In genomic region chr10:23610626-23611307, GRCh38 we compare ENCODE assay signal across 2 cellular contexts.
TF ChIP-seq lines count a peak whose summit lies in the region.

No MANE protein-coding gene starts in this region.

TF ChIP-seq in GM23338, 12 proteins besides CTCF, POLR2A, EP300 and RAD21 (continued from another document):
- TF ChIP-seq EZH2 (IDR thresholded peaks at IDR 0.05; ENCODE audit: low read depth, unreplicated experiment) (no peak), CREB1 (CRISPR knock-in tag; IDR thresholded peaks at IDR 0.05; ENCODE audit: low read depth) (no peak), ETS1 (IDR thresholded peaks at IDR 0.05) (no peak), REST (IDR thresholded peaks at IDR 0.05; ENCODE audit: unreplicated experiment) (no peak), JUNB (IDR thresholded peaks at IDR 0.05; ENCODE audit: unreplicated experiment) (no peak), STAT1 (IDR thresholded peaks at IDR 0.05; ENCODE audit: unreplicated experiment) (no peak), NANOG (IDR thresholded peaks at IDR 0.05; ENCODE audit: borderline replicate concordance) (no peak), EZH2phosphoT487 (IDR thresholded peaks at IDR 0.05; ENCODE audit: unreplicated experiment) (no peak), ZNF462 (CRISPR knock-in tag; IDR thresholded peaks at IDR 0.05) (no peak), ZNF331 (CRISPR knock-in tag; IDR thresholded peaks at IDR 0.05; ENCODE audit: low read depth) (no peak)

TF ChIP-seq in H1, 55 proteins besides CTCF, POLR2A, EP300 and RAD21 (continued from another document):
- TF ChIP-seq CTBP2 (IDR thresholded peaks at IDR 0.05; ENCODE audit: borderline replicate concordance, insufficient read depth, insufficient read length, low read length) (no peak), CHD2 (IDR thresholded peaks at IDR 0.05; ENCODE audit: low read length) (no peak), ASH2L (IDR thresholded peaks at IDR 0.05; ENCODE audit: low read length) (no peak), CBX8 (IDR thresholded peaks at IDR 0.05; ENCODE audit: borderline replicate concordance, low read depth, low read length) (no peak), GTF2F1 (IDR thresholded peaks at IDR 0.05; ENCODE audit: borderline replicate concordance, low read depth, low read length) (no peak), GABPA (IDR thresholded peaks at IDR 0.05; ENCODE audit: borderline replicate concordance, insufficient read depth, low read length) (no peak), SAP30 (IDR thresholded peaks at IDR 0.05; ENCODE audit: insufficient read depth, insufficient replicate concordance, low read length) (no peak), USF2 (IDR thresholded peaks at IDR 0.05; ENCODE audit: low read length) (no peak), KDM1A (IDR thresholded peaks at IDR 0.05; ENCODE audit: borderline replicate concordance, low read length) (no peak), ATF2 (IDR thresholded peaks at IDR 0.05; ENCODE audit: low read length) (no peak), FOSL1 (IDR thresholded peaks at IDR 0.05; ENCODE audit: insufficient read depth, low read depth, low read length) (no peak), SP4 (IDR thresholded peaks at IDR 0.05; ENCODE audit: low read length) (no peak), JUN (IDR thresholded peaks at IDR 0.05; ENCODE audit: low read depth, low read length) (no peak), CHD1 (IDR thresholded peaks at IDR 0.05; ENCODE audit: low read depth, low read length) (no peak)
